Comparison of ENCODE assay signal across 33 cellular contexts in genomic region chr10:97404044-97404443, GRCh38.
"Had no signal": no experiment of that assay in that cellular context is flagged by ENCODE, and none has a peak within 500 bp of the region (broad histone marks: within the 10 kb centered on the region; RNA-seq: fewer than 3 reads in every experiment).

No MANE protein-coding gene starts in this region.

- H3K27me3 Mint-ChIP-seq: activated B cell treated with CpG ODN at 0.5 μM for 24 hours; activated CD4-positive, alpha-beta T cell treated with anti-CD3 and anti-CD28 coated beads, Interleukin-2, amount 10 ng/mL, durations not matched to agents 7 days and 5 days; activated CD8-positive, alpha-beta T cell treated with anti-CD3 and anti-CD28 coated beads for 36 hours; activated naive CD4-positive, alpha-beta T cell treated with anti-CD3 and anti-CD28 coated beads, Interleukin-2, amount 50 U/mL, for 24 hours; activated naive CD8-positive, alpha-beta T cell; activated naive CD8-positive, alpha-beta T cell treated with anti-CD3 and anti-CD28 coated beads, Interleukin-2, amount 10 ng/mL, durations not matched to agents 7 days and 5 days; activated naive CD8-positive, alpha-beta T cell treated with anti-CD3 and anti-CD28 coated beads, Interleukin-2, amount 50 U/mL, for 24 hours; central memory CD8-positive, alpha-beta T cell had no signal

- H3K36me3 ChIP-seq: ascending aorta, cardiac muscle cell had no signal

- H3K27ac Mint-ChIP-seq: activated B cell treated with CpG ODN at 0.5 μM for 24 hours; activated CD4-positive, alpha-beta T cell treated with anti-CD3 and anti-CD28 coated beads, Interleukin-2, amount 10 ng/mL, durations not matched to agents 7 days and 5 days; activated CD8-positive, alpha-beta T cell treated with anti-CD3 and anti-CD28 coated beads for 36 hours; activated naive CD4-positive, alpha-beta T cell treated with anti-CD3 and anti-CD28 coated beads, Interleukin-2, amount 10 ng/mL, durations not matched to agents 7 days and 5 days; activated naive CD4-positive, alpha-beta T cell treated with anti-CD3 and anti-CD28 coated beads, Interleukin-2, amount 50 U/mL, for 24 hours; activated naive CD8-positive, alpha-beta T cell; activated naive CD8-positive, alpha-beta T cell treated with anti-CD3 and anti-CD28 coated beads, Interleukin-2, amount 10 ng/mL, durations not matched to agents 7 days and 5 days; activated naive CD8-positive, alpha-beta T cell treated with anti-CD3 and anti-CD28 coated beads, Interleukin-2, amount 50 U/mL, for 24 hours; activated T-helper 2 cell treated with anti-CD3 and anti-CD28 coated beads, Interferon-gamma antibody, Interleukin-2, Interleukin-4, amounts not matched to agents 10 μg/mL and 5 μg/mL and 100 μg/mL, durations not matched to agents 14 hours and 24 hours and 36 hours; brain; T-helper 1 cell treated with Interleukin-12 subunit alpha and Interleukin-12 subunit beta and Interleukin-4 antibody, amounts not matched to agents 30 μg/mL and 1 μg/mL, for 36 hours; T-helper 2 cell treated with Interferon-gamma antibody and Interleukin-4, amounts not matched to agents 5 μg/mL and 100 μg/mL, for 36 hours had no signal

- DNase-seq: activated B cell treated with CpG ODN at 0.5 μM for 24 hours; activated CD4-positive, alpha-beta T cell treated with anti-CD3 and anti-CD28 coated beads for 4 hours; activated CD4-positive, alpha-beta T cell treated with anti-CD3 and anti-CD28 coated beads, Interleukin-2, amount 10 ng/mL, durations not matched to agents 7 days and 5 days; activated CD4-positive, alpha-beta T cell treated with anti-CD3 and anti-CD28 coated beads, Interleukin-2, amount 50 U/mL, for 48 hours; activated CD4-positive, CD25-positive, alpha-beta regulatory T cell treated with anti-CD3 and anti-CD28 coated beads, Interleukin-2, amount 50 U/mL, for 72 hours; activated CD8-positive, alpha-beta memory T cell treated with anti-CD3 and anti-CD28 coated beads, Interleukin-2, amount 50 U/mL, for 4 hours; activated CD8-positive, alpha-beta T cell treated with anti-CD3 and anti-CD28 coated beads for 36 hours; activated effector memory CD4-positive, alpha-beta T cell treated with Interleukin-2 at 50 U/mL for 16 hours; activated gamma-delta T cell; activated naive CD4-positive, alpha-beta T cell treated with anti-CD3 and anti-CD28 coated beads, Interleukin-2, amount 10 ng/mL, durations not matched to agents 7 days and 5 days; activated naive CD4-positive, alpha-beta T cell treated with Interleukin-2 at 50 U/mL for 16 hours; activated naive CD8-positive, alpha-beta T cell treated with anti-CD3 and anti-CD28 coated beads, Interleukin-2, amount 10 ng/mL, durations not matched to agents 7 days and 5 days; activated naive CD8-positive, alpha-beta T cell treated with anti-CD3 and anti-CD28 coated beads, Interleukin-2, amount 50 U/mL, for 24 hours; activated T-cell treated with anti-CD3 and anti-CD28 coated beads for 4 hours; activated T-cell treated with anti-CD3 and anti-CD28 coated beads, Interleukin-2, amount 50 U/mL, for 1 hour; activated T-cell treated with anti-CD3 and anti-CD28 coated beads, Interleukin-2, amount 50 U/mL, for 4 hours; amygdala; anterior cingulate cortex; caudate nucleus; cerebellar nuclear complex; T-helper 1 cell; T-helper 2 cell; T-helper 9 cell had no signal

- H3K36me3 Mint-ChIP-seq: activated naive CD4-positive, alpha-beta T cell treated with anti-CD3 and anti-CD28 coated beads, Interleukin-2, amount 10 ng/mL, durations not matched to agents 7 days and 5 days; activated naive CD8-positive, alpha-beta T cell; activated naive CD8-positive, alpha-beta T cell treated with anti-CD3 and anti-CD28 coated beads, Interleukin-2, amount 10 ng/mL, durations not matched to agents 7 days and 5 days; brain had no signal

- H3K4me3 ChIP-seq: ascending aorta, cardiac muscle cell had no signal

- H3K9me3 ChIP-seq: ascending aorta had no signal

- H3K4me3 Mint-ChIP-seq: activated B cell treated with CpG ODN at 0.5 μM for 24 hours; activated CD4-positive, alpha-beta T cell treated with anti-CD3 and anti-CD28 coated beads, Interleukin-2, amount 10 ng/mL, durations not matched to agents 7 days and 5 days; activated CD8-positive, alpha-beta T cell treated with anti-CD3 and anti-CD28 coated beads for 36 hours; activated naive CD4-positive, alpha-beta T cell treated with anti-CD3 and anti-CD28 coated beads, Interleukin-2, amount 10 ng/mL, durations not matched to agents 7 days and 5 days; activated naive CD4-positive, alpha-beta T cell treated with anti-CD3 and anti-CD28 coated beads, Interleukin-2, amount 50 U/mL, for 24 hours; activated naive CD8-positive, alpha-beta T cell; activated naive CD8-positive, alpha-beta T cell treated with anti-CD3 and anti-CD28 coated beads, Interleukin-2, amount 10 ng/mL, durations not matched to agents 7 days and 5 days; activated naive CD8-positive, alpha-beta T cell treated with anti-CD3 and anti-CD28 coated beads, Interleukin-2, amount 50 U/mL, for 24 hours; activated T-cell treated with anti-CD3 and anti-CD28 coated beads, Interleukin-2, amount 50 U/mL, for 4 hours; brain; central memory CD8-positive, alpha-beta T cell; T-helper 1 cell treated with Interleukin-12 subunit alpha and Interleukin-12 subunit beta and Interleukin-4 antibody, amounts not matched to agents 30 μg/mL and 1 μg/mL, for 36 hours; T-helper 2 cell treated with Interferon-gamma antibody and Interleukin-4, amounts not matched to agents 5 μg/mL and 100 μg/mL, for 36 hours had no signal

- ATAC-seq: activated CD8-positive, alpha-beta T cell treated with anti-CD3 and anti-CD28 coated beads for 36 hours; activated naive CD8-positive, alpha-beta T cell treated with anti-CD3 and anti-CD28 coated beads, Interleukin-2, amount 50 U/mL, for 24 hours; activated T-cell treated with anti-CD3 and anti-CD28 coated beads, Interleukin-2, amount 50 U/mL, for 4 hours had no signal

- H3K9me3 Mint-ChIP-seq: activated B cell treated with CpG ODN at 0.5 μM for 24 hours; activated CD4-positive, alpha-beta T cell treated with anti-CD3 and anti-CD28 coated beads, Interleukin-2, amount 10 ng/mL, durations not matched to agents 7 days and 5 days; activated CD8-positive, alpha-beta T cell treated with anti-CD3 and anti-CD28 coated beads for 36 hours; activated naive CD4-positive, alpha-beta T cell treated with anti-CD3 and anti-CD28 coated beads, Interleukin-2, amount 10 ng/mL, durations not matched to agents 7 days and 5 days; activated naive CD4-positive, alpha-beta T cell treated with anti-CD3 and anti-CD28 coated beads, Interleukin-2, amount 50 U/mL, for 24 hours; activated naive CD8-positive, alpha-beta T cell treated with anti-CD3 and anti-CD28 coated beads, Interleukin-2, amount 10 ng/mL, durations not matched to agents 7 days and 5 days; activated naive CD8-positive, alpha-beta T cell treated with anti-CD3 and anti-CD28 coated beads, Interleukin-2, amount 50 U/mL, for 24 hours; activated T-cell treated with anti-CD3 and anti-CD28 coated beads, Interleukin-2, amount 50 U/mL, for 4 hours; activated T-helper 2 cell treated with anti-CD3 and anti-CD28 coated beads, Interferon-gamma antibody, Interleukin-2, Interleukin-4, amounts not matched to agents 10 μg/mL and 5 μg/mL and 100 μg/mL, durations not matched to agents 14 hours and 24 hours and 36 hours; brain; central memory CD8-positive, alpha-beta T cell; T-helper 1 cell treated with Interleukin-12 subunit alpha and Interleukin-12 subunit beta and Interleukin-4 antibody, amounts not matched to agents 30 μg/mL and 1 μg/mL, for 36 hours; T-helper 2 cell treated with Interferon-gamma antibody and Interleukin-4, amounts not matched to agents 5 μg/mL and 100 μg/mL, for 36 hours had no signal

- H3K27ac ChIP-seq: ascending aorta, cardiac muscle cell, VCaP had no signal
